16 cellular contexts compared by ENCODE assay signal in the genomic region with DNA sequence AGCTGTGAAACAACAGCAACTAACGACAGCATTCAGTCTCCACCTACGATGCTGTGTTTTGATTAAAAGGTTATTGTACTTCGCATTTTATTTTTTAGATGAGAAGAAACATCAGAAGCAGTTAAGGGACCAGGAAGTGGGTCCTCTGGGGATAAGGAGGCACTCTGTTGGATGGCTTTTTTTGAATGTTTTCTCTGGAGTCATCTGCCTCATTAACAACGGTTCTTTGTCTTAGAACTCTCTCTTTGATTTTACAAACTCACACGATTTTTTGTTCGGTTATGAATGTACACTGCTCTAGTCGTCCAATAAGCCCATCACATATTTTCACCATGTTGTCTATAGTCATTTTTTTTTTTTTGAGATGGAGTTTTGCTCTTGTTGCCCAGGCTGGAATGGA. TPM values are rescaled to one million over a fixed set of nuclear protein-coding genes. Genes with fewer than 3 reads are reported as not detected.
DNase-seq lines count a peak whose midpoint lies in the region; ATAC-seq and TF ChIP-seq lines count a peak whose summit lies in the region.
"Had no signal": no experiment of that assay in that cellular context is flagged by ENCODE, and none has a peak within 500 bp of the region (broad histone marks: within the 10 kb centered on the region; RNA-seq: fewer than 3 reads in every experiment).

No MANE protein-coding gene starts in this region.

- no peaks in the 10 kb centered on the region for H3K27me3 Mint-ChIP-seq in MCF 10A (ENCODE audit: insufficient read depth, unreplicated experiment)
- peaks cover 0 to 8% (median 0%) of the 10 kb centered on the region in 5 donors for H3K27me3 Mint-ChIP-seq in naive thymus-derived CD4-positive, alpha-beta T cell
- H3K27me3 Mint-ChIP-seq: B cell had no signal

- in situ Hi-C loops in mammary epithelial cell (cut with MboI; ENCODE audit: low sequenced_read_pairs in 2 of 2), result no loop called here

- H3K27ac ChIP-seq in mammary epithelial cell (ENCODE audit: insufficient read depth, low read depth, low read length) (no peak overlapping the region), substantia nigra (ENCODE audit: low read depth, low read length, poor library complexity, severe bottlenecking) (peak overlapping the region; percentile 51)
- no peak overlapping the region for H3K27ac ChIP-seq in naive thymus-derived CD4-positive, alpha-beta T cell (ENCODE audit: low read depth, low read length)
- H3K27ac ChIP-seq: 22Rv1; BLaER1 treated with 17β-estradiol and CSF1 and Interleukin-3, amounts not matched to agents 10 nM and 100 nM had no signal

- peak overlapping the region; percentile 39 for H2AFZ ChIP-seq in mammary epithelial cell (ENCODE audit: low read depth, low read length)

- no peak overlapping the region for H3K4me2 ChIP-seq in mammary epithelial cell (ENCODE audit: insufficient read depth, low read depth, low read length)
- H3K4me2 ChIP-seq: BLaER1 treated with 17β-estradiol and CSF1 and Interleukin-3, amounts not matched to agents 10 nM and 100 nM; GM23338 had no signal

- no peaks in the 10 kb centered on the region for H3K79me2 ChIP-seq in mammary epithelial cell (ENCODE audit: insufficient read depth, low read length)

- CTCF ChIA-PET in mammary epithelial cell (lab: Charles Lee; ENCODE audit: low non-redundant PET) (no interaction called here), MCF 10A (lab: Yijun Ruan, JAX) (interaction anchor here (1.0 kb wide), 1 partner anchor 17 kb away, joined by 3 read pairs; no protein-coding TSS in a partner anchor)
- CTCF ChIA-PET in naive thymus-derived CD4-positive, alpha-beta T cell (lab: Charles Lee), result interaction anchor here (0.6 kb wide), 1 partner anchor 79 kb away, joined by 4 read pairs; no protein-coding TSS in a partner anchor

- H3K27me3 ChIP-seq in mammary epithelial cell (ENCODE audit: insufficient read depth, low read length), result no peaks in the 10 kb centered on the region
- no peaks in the 10 kb centered on the region for H3K27me3 ChIP-seq in naive thymus-derived CD4-positive, alpha-beta T cell (ENCODE audit: control insufficient read depth in 2 of 2, insufficient read depth in 2 of 2, low read length in 2 of 2)
- H3K27me3 ChIP-seq: BLaER1 treated with 17β-estradiol and CSF1 and Interleukin-3, amounts not matched to agents 10 nM and 100 nM had no signal

- ATAC-seq in HG03442 (IDR thresholded peaks at IDR 0.05; ENCODE audit: unreplicated experiment), result no peak
- ATAC-seq in naive thymus-derived CD4-positive, alpha-beta T cell, result no peak
- ATAC-seq: GM23338 had no signal

- dilution Hi-C loops in mammary epithelial cell (cut with HindIII; ENCODE audit: low sequenced_read_pairs), result no loop called here

- peaks cover 5% of the 10 kb centered on the region for H3K36me3 Mint-ChIP-seq in MCF 10A (ENCODE audit: insufficient read depth, unreplicated experiment)
- H3K36me3 Mint-ChIP-seq in naive thymus-derived CD4-positive, alpha-beta T cell, result no peaks in the 10 kb centered on the region
- H3K36me3 Mint-ChIP-seq: CD4-positive, CD25-positive, alpha-beta regulatory T cell; CD8-positive, alpha-beta memory T cell had no signal

- H3K27ac Mint-ChIP-seq in MCF 10A (ENCODE audit: low read depth, unreplicated experiment), result no peak overlapping the region
- H3K27ac Mint-ChIP-seq in naive thymus-derived CD4-positive, alpha-beta T cell, result no peak overlapping the region
- H3K27ac Mint-ChIP-seq: B cell; CD4-positive, CD25-positive, alpha-beta regulatory T cell; GM23338 had no signal

- no peaks in the 10 kb centered on the region for H3K36me3 ChIP-seq in mammary epithelial cell (ENCODE audit: insufficient read depth, low read length)
- H3K36me3 ChIP-seq in naive thymus-derived CD4-positive, alpha-beta T cell (ENCODE audit: control insufficient read depth in 2 of 3, insufficient read depth in 3 of 3, low read length in 3 of 3), result no peaks in the 10 kb centered on the region
- H3K36me3 ChIP-seq: BLaER1 treated with 17β-estradiol and CSF1 and Interleukin-3, amounts not matched to agents 10 nM and 100 nM had no signal

- H3K9ac ChIP-seq in mammary epithelial cell (ENCODE audit: insufficient read depth, low read length), result no peak overlapping the region
- H3K9ac ChIP-seq: BLaER1 treated with 17β-estradiol and CSF1 and Interleukin-3, amounts not matched to agents 10 nM and 100 nM had no signal

- no peak overlapping the region for H3K4me3 Mint-ChIP-seq in MCF 10A (ENCODE audit: unreplicated experiment)
- no peak overlapping the region for H3K4me3 Mint-ChIP-seq in naive thymus-derived CD4-positive, alpha-beta T cell
- H3K4me3 Mint-ChIP-seq: B cell; CD4-positive, CD25-positive, alpha-beta regulatory T cell; CD8-positive, alpha-beta memory T cell; GM23338 had no signal

- WGBS in mammary epithelial cell (ENCODE audit: low coverage, missing lambda C conversion rate), result 32% methylated on average over 7 of the region's 7 CpGs

- no peaks in the 10 kb centered on the region for H3K9me3 ChIP-seq in mammary epithelial cell (replicated peaks; ENCODE audit: insufficient read depth, low read length)
- no peaks in the 10 kb centered on the region for H3K9me3 ChIP-seq in naive thymus-derived CD4-positive, alpha-beta T cell (ENCODE audit: control insufficient read depth in 2 of 3, low read length in 3 of 3)
- H3K9me3 ChIP-seq: BLaER1 treated with 17β-estradiol and CSF1 and Interleukin-3, amounts not matched to agents 10 nM and 100 nM; Caco-2 had no signal

- H4K20me1 ChIP-seq in mammary epithelial cell (ENCODE audit: insufficient read depth, low read length), result no peaks in the 10 kb centered on the region
- H4K20me1 ChIP-seq: BLaER1 treated with 17β-estradiol and CSF1 and Interleukin-3, amounts not matched to agents 10 nM and 100 nM had no signal

- no peak overlapping the region for H3K4me3 ChIP-seq in mammary epithelial cell (replicated peaks in 1 of 3; ENCODE audit: insufficient read depth in 1 of 3, low read depth in 2 of 3, low read length in 3 of 3)
- no peak overlapping the region for H3K4me3 ChIP-seq in naive thymus-derived CD4-positive, alpha-beta T cell (ENCODE audit: low read length)
- H3K4me3 ChIP-seq: BLaER1 treated with 17β-estradiol and CSF1 and Interleukin-3, amounts not matched to agents 10 nM and 100 nM; GM23338 had no signal

- no peaks in the 10 kb centered on the region for H3K4me1 Mint-ChIP-seq in MCF 10A (ENCODE audit: insufficient read depth, unreplicated experiment)
- H3K4me1 Mint-ChIP-seq in naive thymus-derived CD4-positive, alpha-beta T cell, result peaks cover 0 to 4% (median 0%) of the 10 kb centered on the region in 7 donors
- H3K4me1 Mint-ChIP-seq: B cell; CD8-positive, alpha-beta memory T cell had no signal

- POLR2A ChIA-PET in MCF 10A (lab: Yijun Ruan, JAX), result no interaction called here
- POLR2A ChIA-PET in naive thymus-derived CD4-positive, alpha-beta T cell (lab: Charles Lee), result no interaction called here

- H3K9me3 Mint-ChIP-seq in MCF 10A (ENCODE audit: unreplicated experiment), result no peaks in the 10 kb centered on the region
- no peaks in the 10 kb centered on the region for H3K9me3 Mint-ChIP-seq in naive thymus-derived CD4-positive, alpha-beta T cell
- H3K9me3 Mint-ChIP-seq: CD4-positive, CD25-positive, alpha-beta regulatory T cell; CD8-positive, alpha-beta memory T cell; GM23338 had no signal

- DNase-seq in mammary epithelial cell (no peak), MCF 10A (ENCODE audit: unreplicated experiment) (no peak), foreskin melanocyte (peak; percentile 91), substantia nigra (lab: John Stamatoyannopoulos, UW) (no peak), CD1c-positive myeloid dendritic cell (ENCODE audit: extremely low spot score) (no peak)
- no peak for DNase-seq in naive thymus-derived CD4-positive, alpha-beta T cell
- DNase-seq: Caco-2; CD4-positive, CD25-positive, alpha-beta regulatory T cell; CD8-positive, alpha-beta memory T cell; HCEC 1CT; KG1 had no signal

- no TSS peak for BruUV-seq in mammary epithelial cell (replicated peaks; lab: Mats Ljungman, UMichigan)
- BruUV-seq in MCF 10A (replicated peaks; lab: Mats Ljungman, UMichigan), result no TSS peak

- H3K4me1 ChIP-seq in mammary epithelial cell (ENCODE audit: insufficient read depth, low read length), result no peaks in the 10 kb centered on the region
- no peaks in the 10 kb centered on the region for H3K4me1 ChIP-seq in naive thymus-derived CD4-positive, alpha-beta T cell (ENCODE audit: control insufficient read depth in 2 of 2, insufficient read depth in 2 of 2, low read length in 2 of 2)
- H3K4me1 ChIP-seq: BLaER1 treated with 17β-estradiol and CSF1 and Interleukin-3, amounts not matched to agents 10 nM and 100 nM had no signal

- intact Hi-C loops in mammary epithelial cell (cut with micrococcal nuclease) (no loop called here), MCF 10A (cut with micrococcal nuclease) (no loop called here)
- intact Hi-C loops in naive thymus-derived CD4-positive, alpha-beta T cell (cut with micrococcal nuclease), result no loop called here

- TF ChIP-seq CTCF in mammary epithelial cell (conservative IDR thresholded peaks at IDR 0.05 in 1 of 2, IDR thresholded peaks at IDR 0.05 in 1 of 2; ENCODE audit: extremely low read depth in 1 of 2, insufficient read depth in 1 of 2, low read depth in 1 of 2, low read length in 2 of 2) (no peak), MCF 10A (IDR thresholded peaks at IDR 0.05; ENCODE audit: unreplicated experiment) (no peak)

RNA-seq across cellular contexts. Expression of a gene that starts 36.0 kb away (rescaled TPM):
- total RNA-seq in mammary epithelial cell (10 to 100 TPM; 14.3 to 15.9 TPM), MCF 10A (2022) (7.1 and 9.9 TPM in 2 replicates)
- polyA plus RNA-seq in mammary epithelial cell, result 10.8 TPM
- polyA minus RNA-seq in mammary epithelial cell, result 11.0 TPM
- 1 to 10 TPM in 1 of 5 experiments, under 1 TPM in 3, not detected in 1; 0.08 to 1.1 (median 0.31) TPM for total RNA-seq in naive thymus-derived CD4-positive, alpha-beta T cell
- polyA plus RNA-seq in naive thymus-derived CD4-positive, alpha-beta T cell, result not detected
- total RNA-seq: CD4-positive, CD25-positive, alpha-beta regulatory T cell had no signal
- polyA plus RNA-seq: CD4-positive, CD25-positive, alpha-beta regulatory T cell; CD8-positive, alpha-beta memory T cell had no signal

RNA-seq across cellular contexts. Expression of a gene that starts 52.3 kb away (rescaled TPM):
- total RNA-seq in mammary epithelial cell (10 to 100 TPM in 1 of 2 donors, 1 to 10 TPM in 1; 9.7 to 18.3 TPM), MCF 10A (2022) (27.3 and 32.2 TPM in 2 replicates)
- polyA plus RNA-seq in mammary epithelial cell, result 2.8 TPM
- polyA minus RNA-seq in mammary epithelial cell, result 16.2 TPM
- total RNA-seq in naive thymus-derived CD4-positive, alpha-beta T cell, result 10 to 100 TPM in 4 of 5 experiments, 1 to 10 TPM in 1; 7.3 to 28.8 (median 21.8) TPM
- polyA plus RNA-seq in naive thymus-derived CD4-positive, alpha-beta T cell, result 1 to 10 TPM in 1 of 2 donors, under 1 TPM in 1; 0.77 to 2.7 TPM

RNA-seq across cellular contexts. Expression of a gene that starts 55.0 kb away (rescaled TPM):
- total RNA-seq in mammary epithelial cell, result 10 to 100 TPM; 34.6 to 53.0 TPM
- polyA plus RNA-seq in mammary epithelial cell, result 22.3 TPM
- 28.9 TPM for polyA minus RNA-seq in mammary epithelial cell
- total RNA-seq in MCF 10A (2022), result 38.4 and 39.5 TPM in 2 replicates
- 10 to 100 TPM; 24.3 to 31.7 (median 28.4) TPM for total RNA-seq in naive thymus-derived CD4-positive, alpha-beta T cell
- polyA plus RNA-seq in naive thymus-derived CD4-positive, alpha-beta T cell, result 10 to 100 TPM; 29.8 to 32.8 TPM
